In the genomic region with DNA sequence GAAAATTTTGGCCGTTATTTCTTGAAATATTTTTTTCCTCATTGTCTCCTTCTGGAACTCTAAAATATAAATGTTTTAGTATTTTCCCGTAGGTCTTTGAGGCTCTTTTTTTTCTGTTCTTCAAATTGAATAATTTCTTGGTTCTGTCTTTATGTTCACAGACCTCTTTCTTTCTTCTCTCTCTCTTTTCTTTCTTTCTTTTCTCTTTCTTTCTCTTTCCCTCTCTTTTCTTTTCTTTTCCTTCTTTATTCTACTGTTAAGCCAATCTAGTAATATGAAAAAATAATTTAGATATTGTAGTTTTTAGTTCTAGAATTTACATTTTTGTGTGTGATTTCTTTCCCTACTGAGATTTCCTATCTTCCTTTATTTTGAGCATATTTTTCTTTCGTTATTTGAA, we compare ENCODE assay signal across 21 cellular contexts.
"Had no signal": no experiment of that assay in that cellular context is flagged by ENCODE, and none has a peak within 500 bp of the region (broad histone marks: within the 10 kb centered on the region; RNA-seq: fewer than 3 reads in every experiment).

No MANE protein-coding gene starts in this region.

- H3K27ac Mint-ChIP-seq: activated B cell treated with CpG ODN at 0.5 μM for 24 hours; activated CD4-positive, alpha-beta memory T cell treated with anti-CD3 and anti-CD28 coated beads for 36 hours; activated naive CD8-positive, alpha-beta T cell treated with anti-CD3 and anti-CD28 coated beads, Interleukin-2, amount 10 ng/mL, durations not matched to agents 7 days and 5 days; activated T-helper 17 cell treated with anti-CD3 and anti-CD28 coated beads, Interleukin-2, amount 50 U/mL, for 72 hours; stimulated activated naive CD8-positive, alpha-beta T cell treated with anti-CD3 and anti-CD28 coated beads, Interleukin-15, amount 100 ng/mL, for 72 hours; T-helper 2 cell treated with Interferon-gamma antibody and Interleukin-4, amounts not matched to agents 5 μg/mL and 100 μg/mL, for 36 hours had no signal

- H3K9me3 Mint-ChIP-seq: activated B cell treated with CpG ODN at 0.5 μM for 24 hours; activated CD4-positive, alpha-beta memory T cell treated with anti-CD3 and anti-CD28 coated beads for 36 hours; activated naive CD8-positive, alpha-beta T cell treated with anti-CD3 and anti-CD28 coated beads, Interleukin-2, amount 10 ng/mL, durations not matched to agents 7 days and 5 days; activated T-helper 17 cell treated with anti-CD3 and anti-CD28 coated beads, Interleukin-2, amount 50 U/mL, for 72 hours; brain; central memory CD8-positive, alpha-beta T cell; neural crest cell; stimulated activated naive CD8-positive, alpha-beta T cell treated with anti-CD3 and anti-CD28 coated beads, Interleukin-15, amount 100 ng/mL, for 72 hours; T-helper 2 cell treated with Interferon-gamma antibody and Interleukin-4, amounts not matched to agents 5 μg/mL and 100 μg/mL, for 36 hours had no signal

- H3K27me3 Mint-ChIP-seq: activated B cell treated with CpG ODN at 0.5 μM for 24 hours; activated CD4-positive, alpha-beta memory T cell treated with anti-CD3 and anti-CD28 coated beads for 36 hours; brain; central memory CD8-positive, alpha-beta T cell; stimulated activated naive CD8-positive, alpha-beta T cell treated with anti-CD3 and anti-CD28 coated beads, Interleukin-15, amount 100 ng/mL, for 72 hours had no signal

- H3K36me3 Mint-ChIP-seq: activated CD4-positive, alpha-beta memory T cell treated with anti-CD3 and anti-CD28 coated beads for 36 hours; activated naive CD8-positive, alpha-beta T cell treated with anti-CD3 and anti-CD28 coated beads, Interleukin-2, amount 10 ng/mL, durations not matched to agents 7 days and 5 days had no signal

- H3K4me3 Mint-ChIP-seq: activated B cell treated with CpG ODN at 0.5 μM for 24 hours; activated CD4-positive, alpha-beta memory T cell treated with anti-CD3 and anti-CD28 coated beads for 36 hours; activated naive CD8-positive, alpha-beta T cell treated with anti-CD3 and anti-CD28 coated beads, Interleukin-2, amount 10 ng/mL, durations not matched to agents 7 days and 5 days; activated T-helper 17 cell treated with anti-CD3 and anti-CD28 coated beads, Interleukin-2, amount 50 U/mL, for 72 hours; brain; central memory CD8-positive, alpha-beta T cell; neural crest cell; stimulated activated naive CD8-positive, alpha-beta T cell treated with anti-CD3 and anti-CD28 coated beads, Interleukin-15, amount 100 ng/mL, for 72 hours; T-helper 2 cell treated with Interferon-gamma antibody and Interleukin-4, amounts not matched to agents 5 μg/mL and 100 μg/mL, for 36 hours had no signal

- ATAC-seq: activated T-helper 17 cell treated with anti-CD3 and anti-CD28 coated beads, Interleukin-2, amount 50 U/mL, for 72 hours; esophagus mucosa; gastrocnemius medialis; stimulated activated naive CD8-positive, alpha-beta T cell treated with anti-CD3 and anti-CD28 coated beads, Interleukin-15, amount 100 ng/mL, for 72 hours had no signal

- H3K9me3 ChIP-seq: gastrocnemius medialis, prostate gland, right atrium auricular region, upper lobe of left lung had no signal

- DNase-seq: activated B cell treated with CpG ODN at 0.5 μM for 24 hours; activated CD4-positive, alpha-beta memory T cell treated with anti-CD3 and anti-CD28 coated beads for 36 hours; activated CD4-positive, alpha-beta T cell treated with anti-CD3 and anti-CD28 coated beads for 4 hours; activated naive CD4-positive, alpha-beta T cell; activated naive CD8-positive, alpha-beta T cell treated with anti-CD3 and anti-CD28 coated beads, Interleukin-2, amount 10 ng/mL, durations not matched to agents 7 days and 5 days; activated T-cell treated with anti-CD3 and anti-CD28 coated beads for 4 hours; amygdala; cortex of kidney; gastrocnemius medialis; head of caudate nucleus; stimulated activated CD4-positive, alpha-beta T cell treated with anti-CD3 and anti-CD28 coated beads, Interleukin-4, amount 100 ng/mL, for 1 hour; stimulated activated naive CD8-positive, alpha-beta T cell treated with anti-CD3 and anti-CD28 coated beads, Interleukin-15, amount 100 ng/mL, for 72 hours; upper lobe of left lung had no signal

- H3K27ac ChIP-seq: prostate gland, right atrium auricular region, upper lobe of left lung had no signal

- H3K4me1 ChIP-seq: prostate gland had no signal

- H3K4me3 ChIP-seq: gastrocnemius medialis, prostate gland, right atrium auricular region, upper lobe of left lung had no signal

- H3K36me3 ChIP-seq: gastrocnemius medialis, prostate gland, right atrium auricular region, upper lobe of left lung had no signal

- H3K27me3 ChIP-seq: gastrocnemius medialis, right atrium auricular region, upper lobe of left lung had no signal

- H3K4me1 Mint-ChIP-seq: activated T-helper 17 cell treated with anti-CD3 and anti-CD28 coated beads, Interleukin-2, amount 50 U/mL, for 72 hours; central memory CD8-positive, alpha-beta T cell had no signal
